In genomic region chr4:112518675-112519074, GRCh38 we compare ENCODE assay signal across 26 cellular contexts. TPM values are rescaled to one million over a fixed set of nuclear protein-coding genes. Genes with fewer than 3 reads are reported as not detected.
"Had no signal": no experiment of that assay in that cellular context is flagged by ENCODE, and none has a peak within 500 bp of the region (broad histone marks: within the 10 kb centered on the region; RNA-seq: fewer than 3 reads in every experiment).

No MANE protein-coding gene starts in this region.

- H3K27ac Mint-ChIP-seq: activated CD4-positive, alpha-beta memory T cell treated with anti-CD3 and anti-CD28 coated beads, Interleukin-2, amount 10 ng/mL, durations not matched to agents 7 days and 5 days; activated naive CD8-positive, alpha-beta T cell treated with anti-CD3 and anti-CD28 coated beads, Interleukin-2, amount 10 ng/mL, durations not matched to agents 7 days and 5 days had no signal

- H3K27ac ChIP-seq: adrenal gland, RWPE1, VCaP had no signal

- H3K9me3 Mint-ChIP-seq: activated CD4-positive, alpha-beta memory T cell treated with anti-CD3 and anti-CD28 coated beads, Interleukin-2, amount 10 ng/mL, durations not matched to agents 7 days and 5 days; activated naive CD8-positive, alpha-beta T cell treated with anti-CD3 and anti-CD28 coated beads, Interleukin-2, amount 10 ng/mL, durations not matched to agents 7 days and 5 days had no signal

- DNase-seq: activated CD4-positive, alpha-beta memory T cell treated with anti-CD3 and anti-CD28 coated beads, Interleukin-2, amount 10 ng/mL, durations not matched to agents 7 days and 5 days; activated CD4-positive, alpha-beta T cell treated with anti-CD3 and anti-CD28 coated beads, Interleukin-2, amount 50 U/mL, for 1 hour; activated CD4-positive, CD25-positive, alpha-beta regulatory T cell; activated naive CD4-positive, alpha-beta T cell treated with anti-CD3 and anti-CD28 coated beads, Interleukin-2, amount 50 U/mL, for 16 hours; activated naive CD8-positive, alpha-beta T cell treated with anti-CD3 and anti-CD28 coated beads, Interleukin-2, amount 10 ng/mL, durations not matched to agents 7 days and 5 days; activated T-cell treated with anti-CD3 and anti-CD28 coated beads, Interleukin-2, amount 50 U/mL, for 1 hour; adrenal gland; anterior cingulate cortex; cerebellar nuclear complex; Kasumi-1; NCI-H1048; NCI-H146; NCI-H187 treated with DMSO at 0.1 percent for 48 hours; NCI-H2081 treated with DMSO at 0.1 percent for 48 hours; NCI-H446 treated with DMSO at 0.1 percent for 48 hours; NCI-H524 treated with DMSO at 0.1 percent for 48 hours; NCI-H774; SHP77; T-helper 2 cell; T1000 had no signal

- H3K4me3 ChIP-seq: adrenal gland had no signal

- H3K36me3 Mint-ChIP-seq: activated naive CD8-positive, alpha-beta T cell treated with anti-CD3 and anti-CD28 coated beads, Interleukin-2, amount 10 ng/mL, durations not matched to agents 7 days and 5 days had no signal

- ATAC-seq: Panc1 had no signal

- H3K36me3 ChIP-seq: adrenal gland had no signal

- H3K9me3 ChIP-seq: adrenal gland had no signal

RNA-seq across cellular contexts. Expression of gene NEUROG2, which starts 2.7 kb away (rescaled TPM):
- total RNA-seq: activated CD4-positive, alpha-beta memory T cell treated with anti-CD3 and anti-CD28 coated beads, Interleukin-2, amount 10 ng/mL, durations not matched to agents 7 days and 5 days; activated CD8-positive, alpha-beta memory T cell treated with anti-CD3 and anti-CD28 coated beads for 36 hours; activated naive CD8-positive, alpha-beta T cell treated with anti-CD3 and anti-CD28 coated beads, Interleukin-2, amount 10 ng/mL, durations not matched to agents 7 days and 5 days; adrenal gland; cardiac septum; M059J had no signal
- polyA plus RNA-seq: adrenal gland had no signal
